ENCODE assay signal across 10 cellular contexts in the genomic region with DNA sequence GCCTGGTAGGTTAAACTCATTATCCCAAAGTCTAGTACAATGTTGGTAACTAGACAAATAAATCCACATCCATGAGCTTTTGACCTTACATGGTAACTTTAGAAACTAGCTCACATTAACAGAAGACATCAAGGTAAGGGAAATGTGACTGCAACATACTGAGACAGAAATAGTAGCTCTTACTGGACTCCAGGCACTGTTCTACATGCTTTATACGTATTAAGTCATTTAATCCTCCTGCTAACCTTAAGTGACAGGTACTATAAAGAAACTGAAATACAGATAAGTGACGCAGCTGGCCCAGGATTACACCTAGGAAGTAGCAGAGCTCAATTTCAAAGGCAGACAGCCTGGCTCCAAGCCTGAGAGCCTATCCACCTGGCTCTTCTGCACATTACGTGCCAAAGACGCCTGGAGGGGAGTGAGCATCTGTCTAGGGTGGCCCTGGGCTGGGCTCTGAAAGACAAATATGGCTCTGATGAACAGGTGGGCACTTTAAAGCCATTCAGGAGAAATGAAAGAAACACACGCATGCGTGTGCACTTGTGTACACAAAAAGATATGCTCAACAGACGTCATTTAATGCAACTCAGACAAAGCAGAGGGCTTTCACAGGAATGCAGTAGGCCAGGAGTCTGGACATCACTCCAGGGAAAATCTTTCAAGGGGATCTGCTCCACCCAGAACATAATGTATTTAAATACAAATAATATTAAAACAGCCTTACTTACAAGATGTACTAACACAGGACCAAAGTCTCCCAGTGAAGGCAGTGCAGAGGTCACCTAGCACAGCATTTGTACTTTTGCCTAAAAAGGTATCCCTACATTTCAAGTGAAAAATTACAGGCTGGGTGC. TPM values are rescaled to one million over a fixed set of nuclear protein-coding genes. Genes with fewer than 3 reads are reported as not detected.
DNase-seq lines count a peak whose midpoint lies in the region; ATAC-seq, FAIRE-seq and TF ChIP-seq lines count a peak whose summit lies in the region.
"Had no signal": no experiment of that assay in that cellular context is flagged by ENCODE, and none has a peak within 500 bp of the region (broad histone marks: within the 10 kb centered on the region; RNA-seq: fewer than 3 reads in every experiment).

No MANE protein-coding gene starts in this region.

- H4K20me1 ChIP-seq in HepG2 (ENCODE audit: insufficient read depth, low read length) = peaks cover 53% of the 10 kb centered on the region

- no TSS peak for BruUV-seq in HepG2 (replicated peaks; lab: Mats Ljungman, UMichigan)

- H3K27ac ChIP-seq in SJCRH30 = no peak overlapping the region
- H3K27ac ChIP-seq in HepG2 (ENCODE audit: extremely low read length, insufficient read depth, low read length) = peak overlapping the region; percentile 52
- peak overlapping the region; percentile 42 to 49 for H3K27ac ChIP-seq in aorta (ENCODE audit: low read depth in 1 of 2, low read length in 2 of 2)
- no peak overlapping the region for H3K27ac ChIP-seq in testis

- POLR2A ChIA-PET in HepG2 (lab: Yijun Ruan, JAX) = interaction anchor here (0.5 to 5.5 kb wide), 7 partner anchors 18 to 77 kb away, joined by 4 to 85 read pairs (median 9); a partner anchor contains a TSS

- H3K36me3 ChIP-seq in SJCRH30 (peaks cover 18% of the 10 kb centered on the region), HepG2 (replicated peaks in 1 of 2; ENCODE audit: control insufficient read depth in 1 of 2, insufficient read depth in 2 of 2, low read length in 2 of 2) (peaks cover 0 to 8% of the 10 kb centered on the region in 2 experiments; a peak in 3 of 5 replicates), aorta (ENCODE audit: control insufficient read depth in 1 of 2, insufficient read depth in 2 of 2, low read length in 1 of 2) (no peaks in the 10 kb centered on the region), testis (ENCODE audit: low read depth, missing control alignments) (no peaks in the 10 kb centered on the region)

- H3K9ac ChIP-seq in HepG2 (ENCODE audit: insufficient read depth, low read depth, low read length) = peak overlapping the region; percentile 18; the same call in 1 of the 2 replicates

- TF ChIP-seq EP300 in HepG2 (IDR thresholded peaks at IDR 0.05; ENCODE audit: low read depth in 2 of 2, low read length in 2 of 2) (no peak), HepG2 (CRISPR knock-in tag; IDR thresholded peaks at IDR 0.05; ENCODE audit: borderline replicate concordance) (no peak)

- ATAC-seq in HepG2 (no peak), aorta (ENCODE audit: low FRiP score) (no peak), HG03521 (IDR thresholded peaks at IDR 0.05; ENCODE audit: unreplicated experiment) (no peak)

- H3K27me3 ChIP-seq in SJCRH30 (no peaks in the 10 kb centered on the region), HepG2 (ENCODE audit: control insufficient read depth in 1 of 2, insufficient read depth in 2 of 2, low read length in 2 of 2) (no peaks in the 10 kb centered on the region; a peak in 1 of 5 replicates), aorta (ENCODE audit: control insufficient read depth in 1 of 2, insufficient read depth in 2 of 2, low read length in 1 of 2) (no peaks in the 10 kb centered on the region), testis (no peaks in the 10 kb centered on the region)

- CTCF ChIA-PET in HepG2 (lab: Yijun Ruan, JAX; ENCODE audit: low intra/inter-chr PET ratio, low total read pairs) = no interaction called here

- DNase-seq in stimulated activated CD4-positive, alpha-beta T cell treated with anti-CD3 and anti-CD28 coated beads, Interleukin-4, amount 100 ng/mL, for 1 hour = peak; percentile 24
- DNase-seq in stimulated activated CD4-positive, alpha-beta T cell treated with anti-CD3 and anti-CD28 coated beads, Interleukin-4, amount 100 ng/mL, for 24 hours = no peak
- DNase-seq in SJCRH30 (peak; percentile 51 to 72), HepG2 (ENCODE audit: low spot score) (peak; percentile 70), aorta (no peak), testis (no peak), cerebellar nuclear complex (lab: John Stamatoyannopoulos, UW) (no peak)
- DNase-seq: central memory CD4-positive, alpha-beta T cell had no signal

- intact Hi-C loops in HepG2 (cut with micrococcal nuclease; ENCODE audit: unreplicated experiment) = loop anchor here (10.0 kb wide), 1 partner anchor 208 kb away; a partner anchor contains a TSS
- intact Hi-C loops in aorta (cut with DNase I) = no loop called here
- intact Hi-C loops in testis (cut with DNase I; ENCODE audit: low total_unique reads) = no loop called here

- peaks cover 16% of the 10 kb centered on the region for H3K4me1 ChIP-seq in SJCRH30
- H3K4me1 ChIP-seq in HepG2 (ENCODE audit: insufficient read depth, low read length) = peaks cover 85% of the 10 kb centered on the region
- H3K4me1 ChIP-seq in aorta (ENCODE audit: control insufficient read depth in 1 of 2, insufficient read depth in 2 of 2, low read length in 2 of 2) = no peaks in the 10 kb centered on the region
- H3K4me1 ChIP-seq in testis = peaks cover 35% of the 10 kb centered on the region

- no peak; a peak in 1 of 4 replicates for TF ChIP-seq POLR2A in HepG2 (IDR thresholded peaks at IDR 0.05; ENCODE audit: insufficient read depth in 1 of 2, low read depth in 2 of 2, low read length in 2 of 2)
- TF ChIP-seq POLR2A in testis (IDR thresholded peaks at IDR 0.05) = no peak

- H3K4me3 ChIP-seq in SJCRH30 (no peak overlapping the region), HepG2 (replicated peaks in 1 of 3; ENCODE audit: insufficient read depth in 1 of 3, low read depth in 2 of 3, low read length in 3 of 3) (peak overlapping the region in 1 of 3 experiments; percentile 6; a peak in 2 of 6 replicates), aorta (ENCODE audit: low read length in 2 of 2) (no peak overlapping the region), testis (no peak overlapping the region)

- TF ChIP-seq RAD21 in HepG2 (CRISPR knock-in tag; IDR thresholded peaks at IDR 0.05) = peak; percentile 4; the same call in 1 of the 2 replicates

- peaks cover 90% of the 10 kb centered on the region for H3K79me2 ChIP-seq in HepG2 (ENCODE audit: insufficient read depth, low read length)

- WGBS in HepG2 (ENCODE audit: low lambda C conversion rate) = 31% methylated on average over 7 of the region's 7 CpGs
- WGBS in aorta, 2 donors = 49% methylated on average over 7 of the region's 7 CpGs
- 59 to 63% methylated on average over 7 of the region's 7 CpGs for WGBS in testis, 2 donors

- no peak overlapping the region for H2AFZ ChIP-seq in HepG2 (ENCODE audit: low read length)

- in situ Hi-C loops in HepG2 (cut with HindIII; ENCODE audit: extremely low pct_ligation_motif_present, low pct_unique_long_range_greater_than_20kb) = no loop called here

- FAIRE-seq in HepG2 (lab: Jason Lieb, UNC) = no peak
- FAIRE-seq: H1 had no signal

- H3K4me2 ChIP-seq in HepG2 (ENCODE audit: low read depth, low read length) = peak overlapping the region; percentile 56

- TF ChIP-seq CTCF in HepG2 (CRISPR knock-in tag; IDR thresholded peaks at IDR 0.05) = no peak
- TF ChIP-seq CTCF in testis (IDR thresholded peaks at IDR 0.05) = no peak

- H3K9me3 ChIP-seq in SJCRH30 (replicated peaks) (no peaks in the 10 kb centered on the region), HepG2 (ENCODE audit: low read length) (no peaks in the 10 kb centered on the region), aorta (ENCODE audit: control insufficient read depth, low read length) (no peaks in the 10 kb centered on the region), testis (no peaks in the 10 kb centered on the region)

RNA-seq across cellular contexts. Expression of a gene that starts 4.4 kb away (rescaled TPM):
- total RNA-seq in SJCRH30 (2014; rRNA removed; shearing (Covaris generic)) = 31.6 and 32.0 TPM in 2 replicates
- total RNA-seq in HepG2 (2016; rRNA removed; fragmentation: Illumina TruSeq; extraction: Trizol) = 29.2 and 51.5 TPM in 2 replicates
- total RNA-seq in HepG2 (2016; cell fraction: cytosol; rRNA removed; fragmentation: Illumina TruSeq; extraction: Trizol; ENCODE audit: low read depth) = 36.4 and 39.0 TPM in 2 replicates
- total RNA-seq in HepG2 (2016; cell fraction: insoluble cytoplasmic fraction; rRNA removed; fragmentation: Illumina TruSeq; extraction: Trizol) = 27.9 and 45.5 TPM in 2 replicates
- 21.9 and 22.1 TPM in 2 replicates for total RNA-seq in HepG2 (2016; cell fraction: membrane; rRNA removed; fragmentation: Illumina TruSeq; extraction: Trizol)
- 62.9 and 69.9 TPM in 2 replicates for total RNA-seq in HepG2 (2016; cell fraction: nucleus; rRNA removed; fragmentation: Illumina TruSeq; extraction: Trizol)
- polyA plus RNA-seq in HepG2 (2011; rRNA removed) = 28.4 and 36.8 TPM in 2 replicates
- 17.3 and 26.0 TPM in 2 replicates for polyA plus RNA-seq in HepG2 (2011; cell fraction: cytosol; rRNA removed)
- polyA plus RNA-seq in HepG2 (2011; cell fraction: nucleus; rRNA removed) = 65.4 and 82.1 TPM in 2 replicates
- 38.8 and 45.6 TPM in 2 replicates for polyA plus RNA-seq in HepG2 (2012)
- polyA plus RNA-seq in HepG2 (2016; cell fraction: cytosol; fragmentation: Illumina TruSeq; extraction: Trizol; ENCODE audit: low read depth) = 7.0 and 7.9 TPM in 2 replicates
- polyA plus RNA-seq in HepG2 (2016; cell fraction: insoluble cytoplasmic fraction; fragmentation: Illumina TruSeq; extraction: Trizol; ENCODE audit: low read depth) = 53.0 and 59.0 TPM in 2 replicates
- polyA plus RNA-seq in HepG2 (2016; cell fraction: membrane; fragmentation: Illumina TruSeq; extraction: Trizol; ENCODE audit: low read depth) = 12.7 and 13.1 TPM in 2 replicates
- 118 and 123 TPM in 2 replicates for polyA plus RNA-seq in HepG2 (2016; cell fraction: nucleus; fragmentation: Illumina TruSeq; extraction: Trizol; ENCODE audit: insufficient read depth, low read depth)
- 15.6 and 21.1 TPM in 2 replicates for polyA minus RNA-seq in HepG2 (2011; rRNA and poly(A)+ RNA removed; ENCODE audit: low replicate concordance)
- polyA minus RNA-seq in HepG2 (2011; cell fraction: cytosol; rRNA and poly(A)+ RNA removed) = 19.2 and 27.3 TPM in 2 replicates
- 93.7 and 101 TPM in 2 replicates for polyA minus RNA-seq in HepG2 (2011; cell fraction: nucleus; rRNA and poly(A)+ RNA removed)
- total RNA-seq in aorta = 10 to 100 TPM; 69.7 to 86.2 TPM
- 10 to 100 TPM; 45.4 to 46.7 TPM for polyA plus RNA-seq in aorta
- total RNA-seq in testis = 10 to 100 TPM; 41.4 to 48.8 TPM
- polyA plus RNA-seq in testis (ENCODE audit: insufficient read depth, low read depth, low replicate concordance) = 24.6 TPM

RNA-seq across cellular contexts. Expression of a gene that starts 50.0 kb away (rescaled TPM):
- total RNA-seq in SJCRH30 (2014; rRNA removed; shearing (Covaris generic)) = 18.8 and 19.4 TPM in 2 replicates
- total RNA-seq in HepG2 (2016; rRNA removed; fragmentation: Illumina TruSeq; extraction: Trizol) (46.4 and 74.9 TPM in 2 replicates), aorta (10 to 100 TPM; 39.7 to 43.6 TPM), testis (10 to 100 TPM; 42.3 to 45.3 TPM)
- 35.1 and 37.4 TPM in 2 replicates for total RNA-seq in HepG2 (2016; cell fraction: cytosol; rRNA removed; fragmentation: Illumina TruSeq; extraction: Trizol; ENCODE audit: low read depth)
- total RNA-seq in HepG2 (2016; cell fraction: insoluble cytoplasmic fraction; rRNA removed; fragmentation: Illumina TruSeq; extraction: Trizol) = 41.1 and 74.2 TPM in 2 replicates
- total RNA-seq in HepG2 (2016; cell fraction: membrane; rRNA removed; fragmentation: Illumina TruSeq; extraction: Trizol) = 66.4 and 69.7 TPM in 2 replicates
- total RNA-seq in HepG2 (2016; cell fraction: nucleus; rRNA removed; fragmentation: Illumina TruSeq; extraction: Trizol) = 67.8 and 74.4 TPM in 2 replicates
- polyA plus RNA-seq in HepG2 (2011; rRNA removed) (123 and 124 TPM in 2 replicates), aorta (10 to 100 TPM; 19.9 to 42.5 TPM), testis (ENCODE audit: insufficient read depth, low read depth, low replicate concordance) (34.4 TPM)
- polyA plus RNA-seq in HepG2 (2011; cell fraction: cytosol; rRNA removed) = 124 and 127 TPM in 2 replicates
- polyA plus RNA-seq in HepG2 (2011; cell fraction: nucleus; rRNA removed) = 90.0 and 92.7 TPM in 2 replicates
- polyA plus RNA-seq in HepG2 (2012) = 52.3 and 58.7 TPM in 2 replicates
- polyA plus RNA-seq in HepG2 (2016; cell fraction: cytosol; fragmentation: Illumina TruSeq; extraction: Trizol; ENCODE audit: low read depth) = 27.8 and 29.0 TPM in 2 replicates
- 50.3 and 56.6 TPM in 2 replicates for polyA plus RNA-seq in HepG2 (2016; cell fraction: insoluble cytoplasmic fraction; fragmentation: Illumina TruSeq; extraction: Trizol; ENCODE audit: low read depth)
- polyA plus RNA-seq in HepG2 (2016; cell fraction: membrane; fragmentation: Illumina TruSeq; extraction: Trizol; ENCODE audit: low read depth) = 51.9 and 62.9 TPM in 2 replicates
- 110 TPM in 2 replicates for polyA plus RNA-seq in HepG2 (2016; cell fraction: nucleus; fragmentation: Illumina TruSeq; extraction: Trizol; ENCODE audit: insufficient read depth, low read depth)
- 53.2 and 119 TPM in 2 replicates for polyA minus RNA-seq in HepG2 (2011; rRNA and poly(A)+ RNA removed; ENCODE audit: low replicate concordance)
- 62.7 TPM in 2 replicates for polyA minus RNA-seq in HepG2 (2011; cell fraction: cytosol; rRNA and poly(A)+ RNA removed)
- 73.1 and 73.3 TPM in 2 replicates for polyA minus RNA-seq in HepG2 (2011; cell fraction: nucleus; rRNA and poly(A)+ RNA removed)

RNA-seq across cellular contexts. Expression of a gene that starts 58.7 kb away (rescaled TPM):
- 297 and 349 TPM in 2 replicates for total RNA-seq in SJCRH30 (2014; rRNA removed; shearing (Covaris generic))
- total RNA-seq in HepG2 (2016; rRNA removed; fragmentation: Illumina TruSeq; extraction: Trizol) (343 and 502 TPM in 2 replicates), aorta (10 to 100 TPM; 83.1 to 95.5 TPM), testis (10 to 100 TPM; 79.3 to 97.6 TPM)
- 118 and 139 TPM in 2 replicates for total RNA-seq in HepG2 (2016; cell fraction: cytosol; rRNA removed; fragmentation: Illumina TruSeq; extraction: Trizol; ENCODE audit: low read depth)
- 337 and 511 TPM in 2 replicates for total RNA-seq in HepG2 (2016; cell fraction: insoluble cytoplasmic fraction; rRNA removed; fragmentation: Illumina TruSeq; extraction: Trizol)
- total RNA-seq in HepG2 (2016; cell fraction: membrane; rRNA removed; fragmentation: Illumina TruSeq; extraction: Trizol) = 248 and 308 TPM in 2 replicates
- total RNA-seq in HepG2 (2016; cell fraction: nucleus; rRNA removed; fragmentation: Illumina TruSeq; extraction: Trizol) = 210 and 225 TPM in 2 replicates
- polyA plus RNA-seq in HepG2 (2011; rRNA removed) (125 and 187 TPM in 2 replicates), aorta (10 to 100 TPM; 72.3 to 80.9 TPM), testis (ENCODE audit: insufficient read depth, low read depth, low replicate concordance) (101 TPM)
- polyA plus RNA-seq in HepG2 (2011; cell fraction: cytosol; rRNA removed) = 77.4 and 149 TPM in 2 replicates
- 15.5 and 28.9 TPM in 2 replicates for polyA plus RNA-seq in HepG2 (2011; cell fraction: nucleus; rRNA removed)
- polyA plus RNA-seq in HepG2 (2012) = 330 and 427 TPM in 2 replicates
- polyA plus RNA-seq in HepG2 (2016; cell fraction: cytosol; fragmentation: Illumina TruSeq; extraction: Trizol; ENCODE audit: low read depth) = 128 and 147 TPM in 2 replicates
- polyA plus RNA-seq in HepG2 (2016; cell fraction: insoluble cytoplasmic fraction; fragmentation: Illumina TruSeq; extraction: Trizol; ENCODE audit: low read depth) = 679 and 682 TPM in 2 replicates
- 277 and 347 TPM in 2 replicates for polyA plus RNA-seq in HepG2 (2016; cell fraction: membrane; fragmentation: Illumina TruSeq; extraction: Trizol; ENCODE audit: low read depth)
- polyA plus RNA-seq in HepG2 (2016; cell fraction: nucleus; fragmentation: Illumina TruSeq; extraction: Trizol; ENCODE audit: insufficient read depth, low read depth) = 279 and 286 TPM in 2 replicates
- 28.2 and 33.4 TPM in 2 replicates for polyA minus RNA-seq in HepG2 (2011; rRNA and poly(A)+ RNA removed; ENCODE audit: low replicate concordance)
- 201 and 239 TPM in 2 replicates for polyA minus RNA-seq in HepG2 (2011; cell fraction: cytosol; rRNA and poly(A)+ RNA removed)
- polyA minus RNA-seq in HepG2 (2011; cell fraction: nucleus; rRNA and poly(A)+ RNA removed) = 96.4 and 115 TPM in 2 replicates

Comparison
In these comparisons a context has a peak if more than half of its experiments do, and no peak if none do; other contexts are left out.
1. DNase-seq: peak in stimulated activated CD4-positive, alpha-beta T cell treated with anti-CD3 and anti-CD28 coated beads, Interleukin-4, amount 100 ng/mL, for 1 hour (single experiment), SJCRH30 (2 of 2) and HepG2 (single experiment); none in stimulated activated CD4-positive, alpha-beta T cell treated with anti-CD3 and anti-CD28 coated beads, Interleukin-4, amount 100 ng/mL, for 24 hours (single experiment), aorta (0 of 2), testis (single experiment) and cerebellar nuclear complex (0 of 2).
2. H3K27ac ChIP-seq: peak in HepG2 (single experiment) and aorta (2 of 2); none in SJCRH30 (single experiment) and testis (0 of 2).